In genomic region chr11:3226846-3227567, GRCh38 we compare ENCODE assay signal across 27 cellular contexts. TPM values are rescaled to one million over a fixed set of nuclear protein-coding genes. Genes with fewer than 3 reads are reported as not detected.
DNase-seq lines count a peak whose midpoint lies in the region; ATAC-seq, FAIRE-seq and TF ChIP-seq lines count a peak whose summit lies in the region.
"Had no signal": no experiment of that assay in that cellular context is flagged by ENCODE, and none has a peak within 500 bp of the region (broad histone marks: within the 10 kb centered on the region; RNA-seq: fewer than 3 reads in every experiment).

No MANE protein-coding gene starts in this region.

- no peak overlapping the region for H3K4me2 ChIP-seq in SK-N-SH
- H3K4me2 ChIP-seq in H1 (ENCODE audit: insufficient read depth in 1 of 2, low read depth in 2 of 2, low read length in 2 of 2) = no peak overlapping the region
- H3K4me2 ChIP-seq: KMS-11 had no signal

- FAIRE-seq in H1 (lab: Jason Lieb, UNC) = no peak
- FAIRE-seq: GM12891, GM18507, H54 had no signal

- no peak for TF ChIP-seq POLR2A in H1 (IDR thresholded peaks at IDR 0.05; ENCODE audit: control extremely low read depth in 1 of 2, low read depth in 2 of 2, low read length in 2 of 2)

- H3K9me3 ChIP-seq in SK-N-SH (no peaks in the 10 kb centered on the region), H1 (ENCODE audit: insufficient read depth in 2 of 2, low read depth in 1 of 2, low read length in 1 of 2) (no peaks in the 10 kb centered on the region)
- H3K9me3 ChIP-seq: BE2C had no signal

- no peak overlapping the region for H2BK20ac ChIP-seq in H1 (ENCODE audit: low read length)

- CTCF ChIA-PET in SK-N-SH (lab: Yijun Ruan, JAX) = interaction anchor here (0.6 to 1.0 kb wide), 4 partner anchors 10 to 135 kb away, joined by 3 to 5 read pairs (median 3); no protein-coding TSS in a partner anchor
- CTCF ChIA-PET in H1 (lab: Charles Lee; ENCODE audit: partially characterized antibody) = interaction anchor here (0.6 to 3.2 kb wide), 6 partner anchors 10 to 136 kb away, joined by 3 to 15 read pairs (median 4); no protein-coding TSS in a partner anchor

- H4K20me1 ChIP-seq in SK-N-SH (ENCODE audit: insufficient read depth) = no peaks in the 10 kb centered on the region
- H4K20me1 ChIP-seq in H1 (replicated peaks in 1 of 2; ENCODE audit: control insufficient read depth in 1 of 2, insufficient read depth in 2 of 2, low read length in 2 of 2) = no peaks in the 10 kb centered on the region

- TF ChIP-seq EP300 in SK-N-SH (IDR thresholded peaks at IDR 0.05; ENCODE audit: borderline replicate concordance in 1 of 2, low read depth in 1 of 2, low read length in 1 of 2) = no peak
- TF ChIP-seq EP300 in H1 (IDR thresholded peaks at IDR 0.05; ENCODE audit: borderline replicate concordance in 1 of 2, low read depth in 2 of 2, low read length in 2 of 2) = no peak

- no peak overlapping the region for H3K4me3 ChIP-seq in SK-N-SH (ENCODE audit: low read depth in 2 of 2, low read length in 1 of 2)
- no peak overlapping the region for H3K4me3 ChIP-seq in H1 (ENCODE audit: extremely low read depth in 1 of 4, insufficient read depth in 2 of 4, low read depth in 3 of 4, low read length in 4 of 4)

- 70% methylated on average over 13 of the region's 18 CpGs for WGBS in SK-N-SH (ENCODE audit: low lambda C conversion rate)
- WGBS in H1 (ENCODE audit: extremely low coverage in 1 of 2, insufficient coverage in 1 of 2, insufficient read length in 1 of 2, insufficient replicate concordance in 2 of 2, low coverage in 1 of 2, low lambda C conversion rate in 2 of 2, missing lambda C conversion rate in 1 of 2), 2 experiments = 87% methylated on average over 18 of the region's 18 CpGs; no CpG with 5 or more reads in 1 of the 2 experiments

- peaks cover 18% of the 10 kb centered on the region for H3K27me3 Mint-ChIP-seq in osteocyte (ENCODE audit: unreplicated experiment)

- H3K56ac ChIP-seq in H1 (replicated peaks; ENCODE audit: insufficient read length, low read depth, low read length) = no peak overlapping the region

- ATAC-seq in SK-N-SH treated with all-trans-retinoic acid at 6 μM for 48 hours (no peak), HG03159 (IDR thresholded peaks at IDR 0.05; ENCODE audit: unreplicated experiment) (no peak), GM18909 (IDR thresholded peaks at IDR 0.05; ENCODE audit: poor library complexity, unreplicated experiment) (no peak)

- H2BK12ac ChIP-seq in H1 (ENCODE audit: low read depth, low read length) = no peak overlapping the region

- no peaks in the 10 kb centered on the region for H3K79me1 ChIP-seq in H1 (ENCODE audit: low read depth, low read length)

- H2AFZ ChIP-seq in SK-N-SH (ENCODE audit: low read depth) = no peak overlapping the region
- H2AFZ ChIP-seq in H1 (ENCODE audit: low read length) = no peak overlapping the region

- H3K36me3 Mint-ChIP-seq in osteocyte (ENCODE audit: unreplicated experiment) = no peaks in the 10 kb centered on the region
- H3K36me3 Mint-ChIP-seq: CD8-positive, alpha-beta memory T cell had no signal

- H3K23ac ChIP-seq in H1 (ENCODE audit: insufficient read length) = no peak overlapping the region

- H3K9ac ChIP-seq in SK-N-SH (no peak overlapping the region), H1 (replicated peaks in 1 of 4; ENCODE audit: extremely low read depth in 1 of 4, low read depth in 3 of 4, low read length in 3 of 4) (no peak overlapping the region)
- H3K9ac ChIP-seq: KMS-11 had no signal

- no peaks in the 10 kb centered on the region for H3F3A ChIP-seq in SK-N-SH (replicated peaks; ENCODE audit: insufficient read depth)

- no peak overlapping the region for H3K14ac ChIP-seq in H1 (ENCODE audit: insufficient read length)

- H3K9me3 Mint-ChIP-seq in osteocyte (ENCODE audit: unreplicated experiment) = no peaks in the 10 kb centered on the region
- H3K9me3 Mint-ChIP-seq: HFFc6 had no signal

- H4K8ac ChIP-seq in H1 (ENCODE audit: extremely low read depth, insufficient read depth, low read length) = peak overlapping the region; percentile 43; the same call in 1 of the 2 replicates

- no peak overlapping the region for H4K5ac ChIP-seq in H1 (ENCODE audit: insufficient read length, low read depth, low read length)

- H3K79me2 ChIP-seq in SK-N-SH (ENCODE audit: insufficient read depth) (no peaks in the 10 kb centered on the region), H1 (ENCODE audit: control insufficient read depth in 1 of 2, insufficient read depth in 2 of 2, low read length in 2 of 2) (no peaks in the 10 kb centered on the region)

- 0 out of 2 replicates have a peak overlapping the region, but pooled peaks have one; percentile 31 for H2BK15ac ChIP-seq in H1 (ENCODE audit: low read length)

- no peak overlapping the region for H3K27ac Mint-ChIP-seq in osteocyte (ENCODE audit: unreplicated experiment)
- H3K27ac Mint-ChIP-seq: CD8-positive, alpha-beta memory T cell; HFFc6 had no signal

- H4K91ac ChIP-seq in H1 (replicated peaks; ENCODE audit: insufficient read length, low read length) = no peak overlapping the region

- H3K36me3 ChIP-seq in SK-N-SH (replicated peaks in 1 of 2; ENCODE audit: control insufficient read depth in 1 of 2, insufficient read depth in 2 of 2, low read length in 1 of 2) = no peaks in the 10 kb centered on the region
- no peaks in the 10 kb centered on the region for H3K36me3 ChIP-seq in H1 (ENCODE audit: control insufficient read depth in 2 of 4, insufficient read depth in 4 of 4, low read length in 3 of 4)
- H3K36me3 ChIP-seq: BE2C had no signal

- H3K23me2 ChIP-seq in H1 (ENCODE audit: low read depth, low read length) = no peaks in the 10 kb centered on the region

- no peak overlapping the region for H2BK120ac ChIP-seq in H1 (replicated peaks; ENCODE audit: low read depth, low read length)

- peak; percentile 16 for DNase-seq in SK-N-SH
- peak; percentile 6 for DNase-seq in AG20443 (ENCODE audit: low spot score)
- DNase-seq in H1 (ENCODE audit: low read depth in 1 of 2, low spot score in 2 of 2) = no peak
- peak; percentile 80 for DNase-seq in osteocyte (ENCODE audit: extremely low spot score, unreplicated experiment)
- DNase-seq in activated T-cell treated with anti-CD3 and anti-CD28 coated beads, Interleukin-2, amount 50 U/mL, for 1 hour = no peak
- DNase-seq: BE2C; CD8-positive, alpha-beta memory T cell; DMS53; EL; HFFc6; NCI-H1417 treated with DMSO at 0.1 percent for 48 hours; NCI-H187 treated with DMSO at 0.1 percent for 48 hours; NCI-H345; NCI-H524 treated with DMSO at 0.1 percent for 48 hours; SHP77 treated with DMSO at 0.1 percent for 48 hours had no signal

- no peak overlapping the region for H3K27ac ChIP-seq in SK-N-SH (ENCODE audit: low read depth in 2 of 2, low read length in 1 of 2)
- no peak overlapping the region for H3K27ac ChIP-seq in H1 (ENCODE audit: low read depth, low read length)
- H3K27ac ChIP-seq: 22Rv1, KMS-11 had no signal

- no peak overlapping the region for H3K4ac ChIP-seq in H1 (replicated peaks; ENCODE audit: insufficient read length, low read depth, low read length)

- no peak overlapping the region for H2BK5ac ChIP-seq in H1 (ENCODE audit: low read depth, low read length)

- POLR2A ChIA-PET in SK-N-SH (lab: Yijun Ruan, JAX) (no interaction called here), H1 (lab: Charles Lee; ENCODE audit: partially characterized antibody) (no interaction called here)

- TF ChIP-seq CTCF in SK-N-SH (IDR thresholded peaks at IDR 0.05) (no peak), H1 (IDR thresholded peaks at IDR 0.05; ENCODE audit: control extremely low read depth in 1 of 3, insufficient read depth in 1 of 3, low read depth in 1 of 3, low read length in 3 of 3) (no peak), osteocyte (IDR thresholded peaks at IDR 0.05) (no peak)

- H3K18ac ChIP-seq in H1 (ENCODE audit: extremely low read depth, low read length) = peak overlapping the region; percentile 9; the same call in 1 of the 2 replicates

- no peak overlapping the region for H3K4me3 Mint-ChIP-seq in osteocyte (ENCODE audit: unreplicated experiment)
- H3K4me3 Mint-ChIP-seq: CD8-positive, alpha-beta memory T cell; HFFc6 had no signal

- no peaks in the 10 kb centered on the region for H3K4me1 Mint-ChIP-seq in osteocyte (ENCODE audit: unreplicated experiment)

- no peak for TF ChIP-seq RAD21 in SK-N-SH (IDR thresholded peaks at IDR 0.05; ENCODE audit: low read length)
- TF ChIP-seq RAD21 in H1 (IDR thresholded peaks at IDR 0.05 in 1 of 2, conservative IDR thresholded peaks at IDR 0.05 in 1 of 2; ENCODE audit: low read depth in 2 of 2, low read length in 2 of 2) = no peak

- H3K4me1 ChIP-seq in SK-N-SH (ENCODE audit: control insufficient read depth in 1 of 2, insufficient read depth in 2 of 2, low read depth in 1 of 2, low read length in 1 of 2) (peaks cover 0 to 11% of the 10 kb centered on the region in 2 experiments; a peak in 1 of 4 replicates), H1 (replicated peaks in 1 of 4; ENCODE audit: control insufficient read depth in 3 of 4, insufficient read depth in 4 of 4, low read length in 3 of 4) (peaks cover 0 to 16% (median 7%) of the 10 kb centered on the region in 4 experiments; a peak in 6 of 7 replicates)
- H3K4me1 ChIP-seq: BE2C had no signal

- H3K9me2 ChIP-seq in SK-N-SH = no peaks in the 10 kb centered on the region

- H3K27me3 ChIP-seq in SK-N-SH (ENCODE audit: insufficient read depth) (no peaks in the 10 kb centered on the region), H1 (replicated peaks in 1 of 4; ENCODE audit: control insufficient read depth in 3 of 4, extremely low read depth in 1 of 4, insufficient read depth in 3 of 4, low read length in 3 of 4) (no peaks in the 10 kb centered on the region)
- H3K27me3 ChIP-seq: BE2C had no signal

- H2AK5ac ChIP-seq in H1 (ENCODE audit: low read depth, low read length) = no peak overlapping the region

RNA-seq across cellular contexts. Expression of gene MRGPRE, which starts 5.2 kb away (rescaled TPM):
- polyA plus RNA-seq in SK-N-SH (2012; rRNA removed) = not detected in 2 replicates
- not detected in 2 replicates for polyA plus RNA-seq in SK-N-SH (2012; cell fraction: cytosol; rRNA removed)
- polyA plus RNA-seq in SK-N-SH (2012; cell fraction: nucleus; rRNA removed) = not detected in 2 replicates
- total RNA-seq in H1 (2021; fragmentation: NEBNext Ultra II Directional; extraction: Animal tissue kit (Norgen Biotek cat#: 25700)) = not detected in 2 replicates
- not detected in 2 replicates for polyA plus RNA-seq in H1 (2011; rRNA removed)
- polyA plus RNA-seq in H1 (2011; cell fraction: cytosol; rRNA removed) = not detected
- not detected for polyA plus RNA-seq in H1 (2011; cell fraction: nucleus; rRNA removed)
- not detected in 4 replicates for polyA plus RNA-seq in H1 (2012, experiment 1 of 2)
- polyA plus RNA-seq in H1 (2012, experiment 2 of 2) = not detected
- 0.04 TPM for polyA plus RNA-seq in H1 (2013, experiment 1 of 2)
- not detected for polyA plus RNA-seq in H1 (2013, experiment 2 of 2)
- polyA minus RNA-seq in H1 (2011; rRNA and poly(A)+ RNA removed) = not detected in 2 replicates
- not detected for polyA minus RNA-seq in H1 (2011; cell fraction: cytosol; rRNA and poly(A)+ RNA removed)
- polyA minus RNA-seq in H1 (2011; cell fraction: nucleus; rRNA and poly(A)+ RNA removed) = not detected
- total RNA-seq in osteocyte = not detected in 2 replicates
- total RNA-seq: CD8-positive, alpha-beta memory T cell; HFFc6; HT1080; M059J; RPMI7951 had no signal
- polyA plus RNA-seq: AG04450; CD8-positive, alpha-beta memory T cell had no signal

RNA-seq across cellular contexts. Expression of gene MRGPRG, which starts 8.4 kb away (rescaled TPM):
- polyA plus RNA-seq in SK-N-SH (2012; rRNA removed) = not detected in 2 replicates
- polyA plus RNA-seq in SK-N-SH (2012; cell fraction: cytosol; rRNA removed) = not detected in 2 replicates
- not detected in 2 replicates for polyA plus RNA-seq in SK-N-SH (2012; cell fraction: nucleus; rRNA removed)
- not detected in 2 replicates for total RNA-seq in H1 (2021; fragmentation: NEBNext Ultra II Directional; extraction: Animal tissue kit (Norgen Biotek cat#: 25700))
- not detected in 2 replicates for polyA plus RNA-seq in H1 (2011; rRNA removed)
- not detected for polyA plus RNA-seq in H1 (2011; cell fraction: cytosol; rRNA removed)
- not detected for polyA plus RNA-seq in H1 (2011; cell fraction: nucleus; rRNA removed)
- not detected in 4 replicates for polyA plus RNA-seq in H1 (2012, experiment 1 of 2)
- polyA plus RNA-seq in H1 (2012, experiment 2 of 2) = not detected
- polyA plus RNA-seq in H1 (2013, experiment 1 of 2) = not detected
- not detected for polyA plus RNA-seq in H1 (2013, experiment 2 of 2)
- not detected in 2 replicates for polyA minus RNA-seq in H1 (2011; rRNA and poly(A)+ RNA removed)
- polyA minus RNA-seq in H1 (2011; cell fraction: cytosol; rRNA and poly(A)+ RNA removed) = not detected
- polyA minus RNA-seq in H1 (2011; cell fraction: nucleus; rRNA and poly(A)+ RNA removed) = not detected
- total RNA-seq in osteocyte = not detected in 2 replicates
- total RNA-seq: CD8-positive, alpha-beta memory T cell; HFFc6; HT1080; M059J; RPMI7951 had no signal
- polyA plus RNA-seq: AG04450; CD8-positive, alpha-beta memory T cell had no signal

Comparison
In these comparisons a context has a peak if more than half of its experiments do, and no peak if none do; other contexts are left out.
1. DNase-seq: peak in SK-N-SH (single experiment), AG20443 (single experiment) and osteocyte (single experiment); none in H1 (0 of 2) and activated T-cell treated with anti-CD3 and anti-CD28 coated beads, Interleukin-2, amount 50 U/mL, for 1 hour (single experiment).